ENCODE assay signal across 2 cellular contexts in the genomic region with DNA sequence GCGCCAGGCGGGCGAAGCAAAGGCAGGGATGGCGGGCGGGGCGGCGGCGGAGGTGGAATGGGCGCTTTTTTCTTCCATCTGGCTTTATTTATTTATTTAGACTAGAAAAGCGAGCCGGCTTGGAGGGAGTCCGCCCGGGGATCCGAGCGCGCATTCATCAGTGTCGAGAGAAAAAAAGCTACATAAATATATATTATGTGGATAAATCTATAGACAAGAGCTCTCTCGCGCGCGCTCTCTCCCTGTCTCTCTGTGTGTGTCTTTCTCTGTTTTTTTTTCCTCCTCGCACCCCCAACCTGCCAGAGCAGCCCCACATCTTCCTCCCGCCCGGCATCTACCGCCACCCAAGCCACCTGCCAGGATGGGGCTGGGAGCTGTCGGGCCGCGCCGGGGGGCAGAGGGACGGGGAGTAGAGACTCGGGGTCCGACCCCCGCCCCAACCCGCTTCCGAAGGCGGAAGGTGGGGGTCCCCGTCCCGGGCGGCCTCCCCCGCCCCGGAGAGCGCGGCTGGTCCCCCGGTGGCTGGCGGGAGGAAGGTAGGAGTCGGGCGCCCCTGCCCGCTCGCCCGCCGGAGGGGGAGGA.
TF ChIP-seq lines count a peak whose summit lies in the region.

No MANE protein-coding gene starts in this region.

TF ChIP-seq in SK-N-SH, 30 proteins besides CTCF, POLR2A, EP300 and RAD21 (continued from another document):
- TF ChIP-seq, protein P1, sequence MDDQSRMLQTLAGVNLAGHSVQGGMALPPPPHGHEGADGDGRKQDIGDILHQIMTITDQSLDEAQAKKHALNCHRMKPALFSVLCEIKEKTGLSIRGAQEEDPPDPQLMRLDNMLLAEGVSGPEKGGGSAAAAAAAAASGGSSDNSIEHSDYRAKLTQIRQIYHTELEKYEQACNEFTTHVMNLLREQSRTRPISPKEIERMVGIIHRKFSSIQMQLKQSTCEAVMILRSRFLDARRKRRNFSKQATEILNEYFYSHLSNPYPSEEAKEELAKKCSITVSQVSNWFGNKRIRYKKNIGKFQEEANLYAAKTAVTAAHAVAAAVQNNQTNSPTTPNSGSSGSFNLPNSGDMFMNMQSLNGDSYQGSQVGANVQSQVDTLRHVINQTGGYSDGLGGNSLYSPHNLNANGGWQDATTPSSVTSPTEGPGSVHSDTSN (IDR thresholded peaks at IDR 0.05), result no peak
- TF ChIP-seq NRF1 (IDR thresholded peaks at IDR 0.05; ENCODE audit: low read depth, low read length) (no peak), FOSL2 (IDR thresholded peaks at IDR 0.05; ENCODE audit: borderline replicate concordance, low read depth) (no peak), REST (IDR thresholded peaks at IDR 0.05; ENCODE audit: low read depth, low read length) (no peak), MEF2A (IDR thresholded peaks at IDR 0.05; ENCODE audit: borderline replicate concordance, low read depth) (no peak), USF2 (IDR thresholded peaks at IDR 0.05; ENCODE audit: borderline replicate concordance, low read depth, low read length) (no peak)

TF ChIP-seq in SK-N-SH treated with all-trans-retinoic acid at 6 μM for 48 hours, 23 proteins besides CTCF, POLR2A, EP300 and RAD21 (continued from another document):
- no peak for TF ChIP-seq OSR1 (CRISPR knock-in tag; IDR thresholded peaks at IDR 0.05)
